ENCODE assay signal across 8 cellular contexts in the genomic region with DNA sequence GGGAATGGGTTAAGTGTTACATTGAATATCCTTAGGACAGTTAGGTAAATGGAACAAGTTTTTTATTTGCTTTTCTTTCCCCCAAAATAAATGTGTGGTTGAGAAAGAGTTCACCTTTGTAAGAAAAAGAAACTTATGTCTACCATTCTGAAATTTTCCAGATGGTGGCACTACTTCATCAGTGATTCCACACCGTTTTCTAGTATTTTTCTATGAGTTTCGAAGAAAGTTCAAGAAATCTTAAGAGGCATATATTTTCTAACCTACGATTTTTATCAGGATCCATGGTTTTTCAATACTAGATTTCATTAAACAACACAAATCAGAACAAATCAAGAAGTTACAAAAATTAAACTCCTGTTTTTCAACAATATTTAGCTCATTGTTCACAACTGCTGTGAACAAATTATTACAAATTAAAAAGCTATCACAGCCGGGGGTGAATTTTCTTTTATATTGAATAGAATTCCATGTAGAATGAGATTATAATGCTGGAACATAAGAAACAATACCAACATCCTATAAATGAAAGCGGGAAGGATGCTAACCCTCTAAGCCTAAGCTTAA.
DNase-seq lines count a peak whose midpoint lies in the region; ATAC-seq and TF ChIP-seq lines count a peak whose summit lies in the region.

No MANE protein-coding gene starts in this region.

- H3K4me2 ChIP-seq in hepatocyte, result peak overlapping the region; percentile 12

- intact Hi-C loops in heart left ventricle (cut with DNase I) (loop anchor here in 8 of 10 donors (1.0 to 5.0 kb wide), 8 partner anchors 133 to 461 kb away; no protein-coding TSS in a partner anchor), left cardiac atrium (cut with DNase I) (loop anchor here (1.0 to 5.0 kb wide), 4 partner anchors 175 to 461 kb away; no protein-coding TSS in a partner anchor)

- no peaks in the 10 kb centered on the region for H3K79me2 ChIP-seq in hepatocyte

- no peaks in the 10 kb centered on the region for H4K20me1 ChIP-seq in hepatocyte (ENCODE audit: insufficient read depth, poor library complexity, severe bottlenecking)

- no peak for TF ChIP-seq EP300 in upper lobe of left lung (IDR thresholded peaks at IDR 0.05)

- 37 to 52% (median 47%) methylated on average over 5 of the region's 5 CpGs for WGBS in heart left ventricle, 4 donors
- WGBS in hepatocyte (ENCODE audit: low lambda C conversion rate, missing lambda C conversion rate), result 36% methylated on average over 5 of the region's 5 CpGs
- WGBS in upper lobe of left lung, 2 donors, result 17 to 27% methylated on average over 5 of the region's 5 CpGs

- no peak for DNase-seq in heart left ventricle
- DNase-seq in left cardiac atrium, result no peak
- DNase-seq in RWPE2 (ENCODE audit: low spot score), result no peak
- DNase-seq in hepatocyte (ENCODE audit: low spot score), result peak; percentile 55
- no peak for DNase-seq in upper lobe of left lung
- no peak for DNase-seq in EL

- H3K27me3 ChIP-seq in heart left ventricle (peaks cover 0 to 8% (median 0%) of the 10 kb centered on the region in 9 donors), RWPE2 (ENCODE audit: insufficient read depth, poor library complexity, severe bottlenecking) (peaks cover 36% of the 10 kb centered on the region), hepatocyte (no peaks in the 10 kb centered on the region), upper lobe of left lung (no peaks in the 10 kb centered on the region)

- no peak overlapping the region for H2AFZ ChIP-seq in hepatocyte

- TF ChIP-seq POLR2A in heart left ventricle (IDR thresholded peaks at IDR 0.05) (no peak), upper lobe of left lung (IDR thresholded peaks at IDR 0.05) (no peak)

- H3K9me3 ChIP-seq in heart left ventricle (no peaks in the 10 kb centered on the region), RWPE2 (ENCODE audit: severe bottlenecking) (no peaks in the 10 kb centered on the region), hepatocyte (ENCODE audit: low read depth) (no peaks in the 10 kb centered on the region), upper lobe of left lung (no peaks in the 10 kb centered on the region)

- no peak overlapping the region for H3K4me3 ChIP-seq in heart left ventricle
- no peak overlapping the region for H3K4me3 ChIP-seq in RWPE2 (ENCODE audit: severe bottlenecking)
- H3K4me3 ChIP-seq in hepatocyte, result no peak overlapping the region
- no peak overlapping the region for H3K4me3 ChIP-seq in upper lobe of left lung

- no peaks in the 10 kb centered on the region for H3K36me3 ChIP-seq in heart left ventricle
- no peaks in the 10 kb centered on the region for H3K36me3 ChIP-seq in RWPE2 (ENCODE audit: low read depth)
- H3K36me3 ChIP-seq in hepatocyte (replicated peaks; ENCODE audit: insufficient read depth, low read depth), result no peaks in the 10 kb centered on the region
- H3K36me3 ChIP-seq in upper lobe of left lung, result no peaks in the 10 kb centered on the region

- H3K27ac ChIP-seq in heart left ventricle, result peak overlapping the region in 1 of 12 donors; percentile 61
- H3K27ac ChIP-seq in RWPE2 (ENCODE audit: poor library complexity, severe bottlenecking), result no peak overlapping the region
- peak overlapping the region; percentile 52 for H3K27ac ChIP-seq in hepatocyte
- H3K27ac ChIP-seq in upper lobe of left lung, result no peak overlapping the region

- no peaks in the 10 kb centered on the region for H3K9me2 ChIP-seq in hepatocyte (replicated peaks; ENCODE audit: insufficient read depth)

- H3K4me1 ChIP-seq in heart left ventricle (peaks cover 0 to 7% (median 0%) of the 10 kb centered on the region in 12 donors), RWPE2 (ENCODE audit: insufficient read depth, poor library complexity, severe bottlenecking) (no peaks in the 10 kb centered on the region), hepatocyte (ENCODE audit: insufficient read depth) (peaks cover 18% of the 10 kb centered on the region), upper lobe of left lung (peaks cover 0 to 15% (median 0%) of the 10 kb centered on the region in 4 donors)

- TF ChIP-seq CTCF in heart left ventricle (IDR thresholded peaks at IDR 0.05) (peak; percentile 15 to 63 (median 46)), RWPE2 (IDR thresholded peaks at IDR 0.05; ENCODE audit: poor library complexity, severe bottlenecking) (peak; percentile 53), hepatocyte (IDR thresholded peaks at IDR 0.05; ENCODE audit: poor library complexity) (peak; percentile 79), upper lobe of left lung (IDR thresholded peaks at IDR 0.05) (peak in 5 of 6 experiments; percentile 26 to 53 (median 44))

- no peak for ATAC-seq in heart left ventricle
- no peak for ATAC-seq in left cardiac atrium
- ATAC-seq in RWPE2 (ENCODE audit: low read depth), result no peak
- ATAC-seq in upper lobe of left lung (ENCODE audit: low FRiP score in 2 of 2), result no peak
- ATAC-seq in HG03095 (IDR thresholded peaks at IDR 0.05; ENCODE audit: unreplicated experiment), result no peak
- no peak for ATAC-seq in GM19452 (IDR thresholded peaks at IDR 0.05; ENCODE audit: unreplicated experiment)
